Comparison of ENCODE assay signal across 1 cellular context in the genomic region with DNA sequence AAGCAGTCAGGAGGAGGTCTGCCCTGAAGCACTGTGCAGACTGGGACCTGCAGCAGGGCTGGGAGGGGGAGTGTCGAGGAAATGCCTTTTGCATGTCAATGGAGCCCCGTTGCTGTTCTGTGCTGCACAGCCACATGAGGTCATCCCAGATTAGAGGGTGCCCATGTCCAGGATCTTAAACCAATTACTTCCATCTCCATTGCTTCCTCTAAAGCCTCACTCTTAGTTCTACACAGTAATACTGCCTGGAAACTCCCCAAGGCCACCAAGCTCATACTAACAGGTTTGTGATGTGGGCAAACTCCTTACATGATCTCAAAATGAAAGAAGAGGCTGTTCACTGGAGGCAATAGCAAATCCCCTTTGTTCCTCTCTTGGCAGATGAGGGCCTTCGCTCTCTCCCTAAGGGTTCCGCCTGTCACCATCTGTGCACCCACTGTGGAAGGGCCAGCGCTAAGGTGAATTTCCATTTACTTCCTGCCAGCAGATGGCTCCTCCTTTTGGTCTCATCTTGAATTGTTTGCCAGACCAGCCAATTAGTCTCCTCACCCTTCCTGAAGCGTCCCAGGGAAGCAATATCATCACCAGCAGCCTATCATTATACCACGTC.
TF ChIP-seq lines count a peak whose summit lies in the region.

No MANE protein-coding gene starts in this region.

TF ChIP-seq in GM23338, 12 proteins besides CTCF, POLR2A, EP300 and RAD21 (continued from another document):
- TF ChIP-seq, protein P1, sequence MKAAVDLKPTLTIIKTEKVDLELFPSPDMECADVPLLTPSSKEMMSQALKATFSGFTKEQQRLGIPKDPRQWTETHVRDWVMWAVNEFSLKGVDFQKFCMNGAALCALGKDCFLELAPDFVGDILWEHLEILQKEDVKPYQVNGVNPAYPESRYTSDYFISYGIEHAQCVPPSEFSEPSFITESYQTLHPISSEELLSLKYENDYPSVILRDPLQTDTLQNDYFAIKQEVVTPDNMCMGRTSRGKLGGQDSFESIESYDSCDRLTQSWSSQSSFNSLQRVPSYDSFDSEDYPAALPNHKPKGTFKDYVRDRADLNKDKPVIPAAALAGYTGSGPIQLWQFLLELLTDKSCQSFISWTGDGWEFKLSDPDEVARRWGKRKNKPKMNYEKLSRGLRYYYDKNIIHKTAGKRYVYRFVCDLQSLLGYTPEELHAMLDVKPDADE (IDR thresholded peaks at IDR 0.05) = no peak; the same call in 1 of the 2 replicates
- TF ChIP-seq JUNB (IDR thresholded peaks at IDR 0.05; ENCODE audit: unreplicated experiment) (no peak), STAT1 (IDR thresholded peaks at IDR 0.05; ENCODE audit: unreplicated experiment) (no peak), ZNF114 (CRISPR knock-in tag; IDR thresholded peaks at IDR 0.05) (no peak), POLR2AphosphoS5 (IDR thresholded peaks at IDR 0.05; ENCODE audit: low read depth) (no peak), NANOG (IDR thresholded peaks at IDR 0.05; ENCODE audit: borderline replicate concordance) (no peak)
- TF ChIP-seq, protein P2, sequence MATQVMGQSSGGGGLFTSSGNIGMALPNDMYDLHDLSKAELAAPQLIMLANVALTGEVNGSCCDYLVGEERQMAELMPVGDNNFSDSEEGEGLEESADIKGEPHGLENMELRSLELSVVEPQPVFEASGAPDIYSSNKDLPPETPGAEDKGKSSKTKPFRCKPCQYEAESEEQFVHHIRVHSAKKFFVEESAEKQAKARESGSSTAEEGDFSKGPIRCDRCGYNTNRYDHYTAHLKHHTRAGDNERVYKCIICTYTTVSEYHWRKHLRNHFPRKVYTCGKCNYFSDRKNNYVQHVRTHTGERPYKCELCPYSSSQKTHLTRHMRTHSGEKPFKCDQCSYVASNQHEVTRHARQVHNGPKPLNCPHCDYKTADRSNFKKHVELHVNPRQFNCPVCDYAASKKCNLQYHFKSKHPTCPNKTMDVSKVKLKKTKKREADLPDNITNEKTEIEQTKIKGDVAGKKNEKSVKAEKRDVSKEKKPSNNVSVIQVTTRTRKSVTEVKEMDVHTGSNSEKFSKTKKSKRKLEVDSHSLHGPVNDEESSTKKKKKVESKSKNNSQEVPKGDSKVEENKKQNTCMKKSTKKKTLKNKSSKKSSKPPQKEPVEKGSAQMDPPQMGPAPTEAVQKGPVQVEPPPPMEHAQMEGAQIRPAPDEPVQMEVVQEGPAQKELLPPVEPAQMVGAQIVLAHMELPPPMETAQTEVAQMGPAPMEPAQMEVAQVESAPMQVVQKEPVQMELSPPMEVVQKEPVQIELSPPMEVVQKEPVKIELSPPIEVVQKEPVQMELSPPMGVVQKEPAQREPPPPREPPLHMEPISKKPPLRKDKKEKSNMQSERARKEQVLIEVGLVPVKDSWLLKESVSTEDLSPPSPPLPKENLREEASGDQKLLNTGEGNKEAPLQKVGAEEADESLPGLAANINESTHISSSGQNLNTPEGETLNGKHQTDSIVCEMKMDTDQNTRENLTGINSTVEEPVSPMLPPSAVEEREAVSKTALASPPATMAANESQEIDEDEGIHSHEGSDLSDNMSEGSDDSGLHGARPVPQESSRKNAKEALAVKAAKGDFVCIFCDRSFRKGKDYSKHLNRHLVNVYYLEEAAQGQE (IDR thresholded peaks at IDR 0.05; ENCODE audit: unreplicated experiment) = no peak
